In genomic region chr9:89837911-89838310, GRCh38 we compare ENCODE assay signal across 21 cellular contexts.
DNase-seq lines count a peak whose midpoint lies in the region; ATAC-seq and TF ChIP-seq lines count a peak whose summit lies in the region.
"Had no signal": no experiment of that assay in that cellular context is flagged by ENCODE, and none has a peak within 500 bp of the region (broad histone marks: within the 10 kb centered on the region; RNA-seq: fewer than 3 reads in every experiment).

No MANE protein-coding gene starts in this region.

- WGBS in esophagus muscularis mucosa: 86% methylated on average over 5 of the region's 5 CpGs
- WGBS in neuronal stem cell (ENCODE audit: extremely low coverage in 2 of 2, insufficient read length in 2 of 2, insufficient replicate concordance in 1 of 2), 2 donors: no CpG with 5 or more reads among the region's 5 CpGs

- DNase-seq in CD4-positive, CD25-positive, alpha-beta regulatory T cell: no peak
- DNase-seq in esophagus muscularis mucosa (ENCODE audit: extremely low spot score) (peak; percentile 90), neuronal stem cell (ENCODE audit: low spot score) (no peak), pons (ENCODE audit: low spot score) (no peak)
- DNase-seq in activated T-cell treated with anti-CD3 and anti-CD28 coated beads, Interleukin-2, amount 50 U/mL, for 72 hours: no peak
- DNase-seq: CD8-positive, alpha-beta memory T cell; COR-L47; DMS 273 treated with DMSO at 0.1 percent for 48 hours; DMS53; DND-41; EL; GM23248; H7; HFFc6; IMR-90 had no signal

- no peak overlapping the region for H3K4ac ChIP-seq in neuronal stem cell (ENCODE audit: low read length)

- no peaks in the 10 kb centered on the region for H3K4me1 Mint-ChIP-seq in CD4-positive, CD25-positive, alpha-beta regulatory T cell
- H3K4me1 Mint-ChIP-seq in activated T-cell treated with anti-CD3 and anti-CD28 coated beads, Interleukin-2, amount 50 U/mL, for 72 hours (ENCODE audit: low read depth): no peaks in the 10 kb centered on the region
- H3K4me1 Mint-ChIP-seq: B cell; CD8-positive, alpha-beta memory T cell had no signal

- no peak overlapping the region for H3K14ac ChIP-seq in neuronal stem cell (ENCODE audit: low read length)

- H2BK5ac ChIP-seq in neuronal stem cell (ENCODE audit: low read length): no peak overlapping the region

- H2BK120ac ChIP-seq in neuronal stem cell (ENCODE audit: low read depth, low read length): no peak overlapping the region

- no peak overlapping the region for H2BK15ac ChIP-seq in neuronal stem cell (ENCODE audit: low read length)

- ATAC-seq in CD4-positive, CD25-positive, alpha-beta regulatory T cell (ENCODE audit: low read depth in 2 of 2): no peak
- ATAC-seq in activated T-cell treated with anti-CD3 and anti-CD28 coated beads, Interleukin-2, amount 50 U/mL, for 72 hours (replicated peaks in 1 of 2): no peak
- ATAC-seq in GM18868 (IDR thresholded peaks at IDR 0.05; ENCODE audit: unreplicated experiment): no peak
- ATAC-seq: GM12878, HCT116 had no signal

- H3K9ac ChIP-seq in OCI-LY3 (ENCODE audit: low read length) (no peak overlapping the region), neuronal stem cell (ENCODE audit: low read depth, low read length, poor library complexity) (no peak overlapping the region)
- H3K9ac ChIP-seq: BLaER1 treated with 17β-estradiol and CSF1 and Interleukin-3, amounts not matched to agents 10 nM and 100 nM; GM23248 had no signal

- no peak overlapping the region for H4K91ac ChIP-seq in neuronal stem cell (ENCODE audit: low read depth, low read length, poor library complexity)

- intact Hi-C loops in esophagus muscularis mucosa (cut with DNase I): no loop called here

- no peaks in the 10 kb centered on the region for H4K20me1 ChIP-seq in OCI-LY3 (ENCODE audit: insufficient read depth, low read length)
- H4K20me1 ChIP-seq: BLaER1 treated with 17β-estradiol and CSF1 and Interleukin-3, amounts not matched to agents 10 nM and 100 nM had no signal

- H3K4me3 Mint-ChIP-seq in CD4-positive, CD25-positive, alpha-beta regulatory T cell: no peak overlapping the region
- H3K4me3 Mint-ChIP-seq in activated T-cell treated with anti-CD3 and anti-CD28 coated beads, Interleukin-2, amount 50 U/mL, for 72 hours: no peak overlapping the region
- H3K4me3 Mint-ChIP-seq: B cell; CD8-positive, alpha-beta memory T cell; HFFc6 had no signal

- no peak for TF ChIP-seq POLR2A in esophagus muscularis mucosa (IDR thresholded peaks at IDR 0.05; ENCODE audit: low read depth)

- H3K27ac Mint-ChIP-seq in CD4-positive, CD25-positive, alpha-beta regulatory T cell: peak overlapping the region in 2 of 3 donors; percentile 33 to 50
- no peak overlapping the region for H3K27ac Mint-ChIP-seq in activated T-cell treated with anti-CD3 and anti-CD28 coated beads, Interleukin-2, amount 50 U/mL, for 72 hours
- H3K27ac Mint-ChIP-seq: B cell, HFFc6 had no signal

- H2BK12ac ChIP-seq in neuronal stem cell (ENCODE audit: low read length): no peak overlapping the region

- no peak overlapping the region for H2AK5ac ChIP-seq in neuronal stem cell (ENCODE audit: low read depth, low read length)

- H3K9me3 Mint-ChIP-seq in CD4-positive, CD25-positive, alpha-beta regulatory T cell: peaks cover 0 to 4% (median 0%) of the 10 kb centered on the region in 7 donors
- H3K9me3 Mint-ChIP-seq in activated T-cell treated with anti-CD3 and anti-CD28 coated beads, Interleukin-2, amount 50 U/mL, for 72 hours: peaks cover 0 to 1% of the 10 kb centered on the region in 2 donors

- TF ChIP-seq EP300 in esophagus muscularis mucosa (IDR thresholded peaks at IDR 0.05): no peak

- TF ChIP-seq CTCF in OCI-LY3 (IDR thresholded peaks at IDR 0.05; ENCODE audit: low read depth, low read length): no peak
- no peak for TF ChIP-seq CTCF in esophagus muscularis mucosa (IDR thresholded peaks at IDR 0.05)

- peaks cover 35% of the 10 kb centered on the region for H3K27me3 Mint-ChIP-seq in CD4-positive, CD25-positive, alpha-beta regulatory T cell
- no peaks in the 10 kb centered on the region for H3K27me3 Mint-ChIP-seq in activated T-cell treated with anti-CD3 and anti-CD28 coated beads, Interleukin-2, amount 50 U/mL, for 72 hours (ENCODE audit: low read depth)

- no peak overlapping the region for H3K18ac ChIP-seq in neuronal stem cell (ENCODE audit: low read length)

- H3K27me3 ChIP-seq in CD4-positive, CD25-positive, alpha-beta regulatory T cell (ENCODE audit: control insufficient read depth, insufficient read depth, low read length): no peaks in the 10 kb centered on the region
- H3K27me3 ChIP-seq in OCI-LY3 (ENCODE audit: low read depth, low read length) (no peaks in the 10 kb centered on the region), esophagus muscularis mucosa (no peaks in the 10 kb centered on the region), neuronal stem cell (ENCODE audit: control insufficient read depth in 3 of 3, insufficient read depth in 3 of 3, low read depth in 1 of 3, low read length in 3 of 3) (peaks cover 0 to 2% (median 0%) of the 10 kb centered on the region in 3 experiments)
- H3K27me3 ChIP-seq: BLaER1 treated with 17β-estradiol and CSF1 and Interleukin-3, amounts not matched to agents 10 nM and 100 nM had no signal

- no peak overlapping the region for H4K8ac ChIP-seq in neuronal stem cell (ENCODE audit: low read depth, low read length)

- H3K23ac ChIP-seq in neuronal stem cell (ENCODE audit: low read depth, low read length, poor library complexity): peak overlapping the region; percentile 9

- no peak overlapping the region for H3K27ac ChIP-seq in CD4-positive, CD25-positive, alpha-beta regulatory T cell (ENCODE audit: insufficient read depth, low read length, poor library complexity, severe bottlenecking)
- H3K27ac ChIP-seq in OCI-LY3 (ENCODE audit: low read length): no peak overlapping the region
- H3K27ac ChIP-seq in esophagus muscularis mucosa (replicated peaks in 1 of 4): no peak overlapping the region
- no peak overlapping the region for H3K27ac ChIP-seq in neuronal stem cell (replicated peaks; ENCODE audit: low read length)
- H3K27ac ChIP-seq: BLaER1 treated with 17β-estradiol and CSF1 and Interleukin-3, amounts not matched to agents 10 nM and 100 nM; GM23248 had no signal

- H3K79me2 ChIP-seq in OCI-LY3 (ENCODE audit: low read length): no peaks in the 10 kb centered on the region

- H3K4me2 ChIP-seq in OCI-LY3 (ENCODE audit: low read length) (peak overlapping the region; percentile 61), neuronal stem cell (ENCODE audit: insufficient read depth, low read length, poor library complexity, severe bottlenecking) (no peak overlapping the region)

- no peak overlapping the region for H2AFZ ChIP-seq in OCI-LY3 (ENCODE audit: low read depth, low read length)
- no peak overlapping the region for H2AFZ ChIP-seq in neuronal stem cell (ENCODE audit: low read length)
- H2AFZ ChIP-seq: GM23248 had no signal

- H3K79me1 ChIP-seq in neuronal stem cell (ENCODE audit: low read depth, low read length): no peaks in the 10 kb centered on the region

- H3K36me3 ChIP-seq in CD4-positive, CD25-positive, alpha-beta regulatory T cell (ENCODE audit: control insufficient read depth, insufficient read depth, low read length): no peaks in the 10 kb centered on the region
- no peaks in the 10 kb centered on the region for H3K36me3 ChIP-seq in OCI-LY3 (replicated peaks; ENCODE audit: low read depth, low read length)
- no peaks in the 10 kb centered on the region for H3K36me3 ChIP-seq in esophagus muscularis mucosa
- no peaks in the 10 kb centered on the region for H3K36me3 ChIP-seq in neuronal stem cell (replicated peaks in 1 of 2; ENCODE audit: control insufficient read depth in 2 of 2, insufficient read depth in 2 of 2, low read length in 2 of 2)
- H3K36me3 ChIP-seq: BLaER1 treated with 17β-estradiol and CSF1 and Interleukin-3, amounts not matched to agents 10 nM and 100 nM had no signal

- H3K4me1 ChIP-seq in CD4-positive, CD25-positive, alpha-beta regulatory T cell (ENCODE audit: control insufficient read depth, insufficient read depth, low read length, poor library complexity, severe bottlenecking): no peaks in the 10 kb centered on the region
- peaks cover 23% of the 10 kb centered on the region for H3K4me1 ChIP-seq in OCI-LY3 (ENCODE audit: low read length)
- peaks cover 3 to 12% (median 10%) of the 10 kb centered on the region in 4 donors for H3K4me1 ChIP-seq in esophagus muscularis mucosa
- H3K4me1 ChIP-seq in neuronal stem cell (ENCODE audit: control insufficient read depth in 2 of 2, insufficient read depth in 1 of 2, low read depth in 1 of 2, low read length in 2 of 2): peaks cover 0 to 5% of the 10 kb centered on the region in 2 donors

- no peaks in the 10 kb centered on the region for H3K9me3 ChIP-seq in CD4-positive, CD25-positive, alpha-beta regulatory T cell (ENCODE audit: control insufficient read depth in 2 of 2, low read length in 2 of 2)
- H3K9me3 ChIP-seq in OCI-LY3 (ENCODE audit: insufficient read depth, low read length): no peaks in the 10 kb centered on the region
- H3K9me3 ChIP-seq in esophagus muscularis mucosa: no peaks in the 10 kb centered on the region
- H3K9me3 ChIP-seq in neuronal stem cell (replicated peaks in 1 of 2; ENCODE audit: control insufficient read depth in 2 of 2, insufficient read depth in 1 of 2, low read depth in 1 of 2, low read length in 2 of 2): no peaks in the 10 kb centered on the region

- H3K4me3 ChIP-seq in CD4-positive, CD25-positive, alpha-beta regulatory T cell (ENCODE audit: low read depth, low read length): no peak overlapping the region
- no peak overlapping the region for H3K4me3 ChIP-seq in OCI-LY3 (ENCODE audit: low read length)
- no peak overlapping the region for H3K4me3 ChIP-seq in esophagus muscularis mucosa
- H3K4me3 ChIP-seq in neuronal stem cell (ENCODE audit: low read length in 2 of 2): no peak overlapping the region
- H3K4me3 ChIP-seq: BLaER1 treated with 17β-estradiol and CSF1 and Interleukin-3, amounts not matched to agents 10 nM and 100 nM; GM12878; GM23248 had no signal

- no peaks in the 10 kb centered on the region for H3K36me3 Mint-ChIP-seq in CD4-positive, CD25-positive, alpha-beta regulatory T cell
- no peaks in the 10 kb centered on the region for H3K36me3 Mint-ChIP-seq in activated T-cell treated with anti-CD3 and anti-CD28 coated beads, Interleukin-2, amount 50 U/mL, for 72 hours (ENCODE audit: insufficient read depth in 2 of 2)
